In genomic region chr19:17194608-17195007, GRCh38 we compare ENCODE assay signal across 31 cellular contexts.
"Had no signal": no experiment of that assay in that cellular context is flagged by ENCODE, and none has a peak within 500 bp of the region (broad histone marks: within the 10 kb centered on the region; RNA-seq: fewer than 3 reads in every experiment).

No MANE protein-coding gene starts in this region.

- H3K27me3 Mint-ChIP-seq: naive B cell; stimulated activated memory B cell treated with anti-CD40 and anti-IgM and Interleukin-4, amounts not matched to agents 10 μg/mL and 1 μg/mL and 100 μg/mL, for 72 hours had no signal

- H3K4me2 ChIP-seq: neural progenitor cell had no signal

- H3K27ac Mint-ChIP-seq: mesothelial cell of epicardium; natural killer cell; nephron progenitor cell; neural progenitor cell; stimulated activated memory B cell treated with anti-CD40 and anti-IgM and Interleukin-4, amounts not matched to agents 10 μg/mL and 1 μg/mL and 100 μg/mL, for 72 hours had no signal

- H3K9me3 ChIP-seq: left lung, ovary, prostate gland, stomach, testis, thyroid gland, transverse colon, upper lobe of left lung, vagina had no signal

- DNase-seq: hypothalamus; immature natural killer cell; left colon; mesendoderm; naive B cell; natural killer cell; nephron progenitor cell; occipital lobe; ovary; retina; right cardiac atrium; stimulated activated CD4-positive, alpha-beta T cell treated with anti-CD3 and anti-CD28 coated beads, Interleukin-4, amount 100 ng/mL, for 4 hours; stimulated activated CD8-positive, alpha-beta memory T cell treated with anti-CD3 and anti-CD28 coated beads, Interleukin-4, amount 100 ng/mL, for 48 hours; stimulated activated naive CD8-positive, alpha-beta T cell treated with anti-CD3 and anti-CD28 coated beads, Interleukin-15, Interleukin-2, amounts not matched to agents 100 U/mL and 50 U/mL, for 24 hours; stomach; testis; thyroid gland; transverse colon had no signal

- H3K36me3 ChIP-seq: neural progenitor cell, ovary had no signal

- H3K27ac ChIP-seq: left lung, neural progenitor cell, neutrophil, ovary, prostate gland, skin epidermis, stomach, testis, thyroid gland, transverse colon, upper lobe of left lung, vagina had no signal

- H3K36me3 Mint-ChIP-seq: natural killer cell had no signal

- FAIRE-seq: islet of Langerhans, kidney had no signal

- H3K4me1 Mint-ChIP-seq: mesothelial cell of epicardium, neural progenitor cell had no signal

- H3K27me3 ChIP-seq: left lung, neural progenitor cell, neutrophil, ovary, stomach, testis, thyroid gland, transverse colon, upper lobe of left lung, vagina had no signal

- ATAC-seq: left colon; left lung; natural killer cell; right cardiac atrium; sciatic nerve; stimulated activated memory B cell treated with anti-CD40 and anti-IgM and Interleukin-4, amounts not matched to agents 10 μg/mL and 1 μg/mL and 100 μg/mL, for 72 hours; stimulated activated naive CD8-positive, alpha-beta T cell treated with anti-CD3 and anti-CD28 coated beads, Interleukin-15, Interleukin-2, amounts not matched to agents 100 U/mL and 50 U/mL, for 24 hours had no signal

- H3K9ac ChIP-seq: neural progenitor cell had no signal

- H3K4me3 ChIP-seq: left lung, lung, neural progenitor cell, ovary, prostate gland, skin epidermis, stomach, testis, thyroid gland, transverse colon, upper lobe of left lung, vagina had no signal

- H3K4me3 Mint-ChIP-seq: immature natural killer cell; mesothelial cell of epicardium; naive B cell; natural killer cell; nephron progenitor cell; neural progenitor cell; stimulated activated memory B cell treated with anti-CD40 and anti-IgM and Interleukin-4, amounts not matched to agents 10 μg/mL and 1 μg/mL and 100 μg/mL, for 72 hours had no signal

- H3K9me3 Mint-ChIP-seq: immature natural killer cell; mesothelial cell of epicardium; naive B cell; natural killer cell; nephron progenitor cell; neural progenitor cell; stimulated activated memory B cell treated with anti-CD40 and anti-IgM and Interleukin-4, amounts not matched to agents 10 μg/mL and 1 μg/mL and 100 μg/mL, for 72 hours had no signal

- H2AFZ ChIP-seq: neural progenitor cell had no signal

- H3K4me1 ChIP-seq: left lung, neural progenitor cell, prostate gland, stomach, testis, thyroid gland, transverse colon, upper lobe of left lung, vagina had no signal
